Comparison of ENCODE assay signal across 1 cellular context in genomic region chr15:32909431-32909830, GRCh38.
TF ChIP-seq lines count a peak whose summit lies in the region.

No MANE protein-coding gene starts in this region.

TF ChIP-seq in HepG2, 621 proteins besides CTCF, POLR2A, EP300 and RAD21 (continued from another document):
- TF ChIP-seq, protein P1, sequence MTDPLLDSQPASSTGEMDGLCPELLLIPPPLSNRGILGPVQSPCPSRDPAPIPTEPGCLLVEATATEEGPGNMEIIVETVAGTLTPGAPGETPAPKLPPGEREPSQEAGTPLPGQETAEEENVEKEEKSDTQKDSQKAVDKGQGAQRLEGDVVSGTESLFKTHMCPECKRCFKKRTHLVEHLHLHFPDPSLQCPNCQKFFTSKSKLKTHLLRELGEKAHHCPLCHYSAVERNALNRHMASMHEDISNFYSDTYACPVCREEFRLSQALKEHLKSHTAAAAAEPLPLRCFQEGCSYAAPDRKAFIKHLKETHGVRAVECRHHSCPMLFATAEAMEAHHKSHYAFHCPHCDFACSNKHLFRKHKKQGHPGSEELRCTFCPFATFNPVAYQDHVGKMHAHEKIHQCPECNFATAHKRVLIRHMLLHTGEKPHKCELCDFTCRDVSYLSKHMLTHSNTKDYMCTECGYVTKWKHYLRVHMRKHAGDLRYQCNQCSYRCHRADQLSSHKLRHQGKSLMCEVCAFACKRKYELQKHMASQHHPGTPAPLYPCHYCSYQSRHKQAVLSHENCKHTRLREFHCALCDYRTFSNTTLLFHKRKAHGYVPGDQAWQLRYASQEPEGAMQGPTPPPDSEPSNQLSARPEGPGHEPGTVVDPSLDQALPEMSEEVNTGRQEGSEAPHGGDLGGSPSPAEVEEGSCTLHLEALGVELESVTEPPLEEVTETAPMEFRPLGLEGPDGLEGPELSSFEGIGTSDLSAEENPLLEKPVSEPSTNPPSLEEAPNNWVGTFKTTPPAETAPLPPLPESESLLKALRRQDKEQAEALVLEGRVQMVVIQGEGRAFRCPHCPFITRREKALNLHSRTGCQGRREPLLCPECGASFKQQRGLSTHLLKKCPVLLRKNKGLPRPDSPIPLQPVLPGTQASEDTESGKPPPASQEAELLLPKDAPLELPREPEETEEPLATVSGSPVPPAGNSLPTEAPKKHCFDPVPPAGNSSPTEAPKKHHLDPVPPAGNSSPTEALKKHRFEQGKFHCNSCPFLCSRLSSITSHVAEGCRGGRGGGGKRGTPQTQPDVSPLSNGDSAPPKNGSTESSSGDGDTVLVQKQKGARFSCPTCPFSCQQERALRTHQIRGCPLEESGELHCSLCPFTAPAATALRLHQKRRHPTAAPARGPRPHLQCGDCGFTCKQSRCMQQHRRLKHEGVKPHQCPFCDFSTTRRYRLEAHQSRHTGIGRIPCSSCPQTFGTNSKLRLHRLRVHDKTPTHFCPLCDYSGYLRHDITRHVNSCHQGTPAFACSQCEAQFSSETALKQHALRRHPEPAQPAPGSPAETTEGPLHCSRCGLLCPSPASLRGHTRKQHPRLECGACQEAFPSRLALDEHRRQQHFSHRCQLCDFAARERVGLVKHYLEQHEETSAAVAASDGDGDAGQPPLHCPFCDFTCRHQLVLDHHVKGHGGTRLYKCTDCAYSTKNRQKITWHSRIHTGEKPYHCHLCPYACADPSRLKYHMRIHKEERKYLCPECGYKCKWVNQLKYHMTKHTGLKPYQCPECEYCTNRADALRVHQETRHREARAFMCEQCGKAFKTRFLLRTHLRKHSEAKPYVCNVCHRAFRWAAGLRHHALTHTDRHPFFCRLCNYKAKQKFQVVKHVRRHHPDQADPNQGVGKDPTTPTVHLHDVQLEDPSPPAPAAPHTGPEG (CRISPR knock-in tag; IDR thresholded peaks at IDR 0.05) = no peak
- TF ChIP-seq SIN3A (IDR thresholded peaks at IDR 0.05; ENCODE audit: borderline replicate concordance, low read depth, low read length) (no peak), THAP8 (CRISPR knock-in tag; IDR thresholded peaks at IDR 0.05; ENCODE audit: borderline replicate concordance) (no peak), ZNF20 (CRISPR knock-in tag; IDR thresholded peaks at IDR 0.05) (no peak), ZNF350 (CRISPR knock-in tag; IDR thresholded peaks at IDR 0.05; ENCODE audit: borderline replicate concordance, low read depth) (no peak), KMT2A (CRISPR knock-in tag; IDR thresholded peaks at IDR 0.05) (no peak), ARHGAP35 (CRISPR knock-in tag; IDR thresholded peaks at IDR 0.05; ENCODE audit: borderline replicate concordance) (no peak)
